1 cellular context compared by ENCODE assay signal in genomic region chr16:20859699-20860098, GRCh38.
TF ChIP-seq lines count a peak whose summit lies in the region.

No MANE protein-coding gene starts in this region.

TF ChIP-seq in H1, 55 proteins besides CTCF, POLR2A, EP300 and RAD21:
- TF ChIP-seq POU5F1 (IDR thresholded peaks at IDR 0.05; ENCODE audit: low read depth, low read length) (no peak), CBX8 (IDR thresholded peaks at IDR 0.05; ENCODE audit: borderline replicate concordance, low read depth, low read length) (no peak), EZH2 (IDR thresholded peaks at IDR 0.05; ENCODE audit: low read depth, low read length, severe bottlenecking) (no peak), GTF2F1 (IDR thresholded peaks at IDR 0.05; ENCODE audit: borderline replicate concordance, low read depth, low read length) (no peak), HDAC6 (IDR thresholded peaks at IDR 0.05; ENCODE audit: low read depth, low read length) (no peak), SUZ12 (IDR thresholded peaks at IDR 0.05; ENCODE audit: low read length) (no peak), CBX5 (IDR thresholded peaks at IDR 0.05; ENCODE audit: low read depth, low read length) (no peak), TAF1 (IDR thresholded peaks at IDR 0.05; ENCODE audit: low read depth, low read length) (no peak)
TF ChIP-seq in H1: peak in this region for 0.
